8 cellular contexts compared by ENCODE assay signal in genomic region chr4:143558823-143559756, GRCh38. TPM values are rescaled to one million over a fixed set of nuclear protein-coding genes. Genes with fewer than 3 reads are reported as not detected.
A peak's percentile ranks its signal among the peaks of the same experiment; 100 is the strongest.
DNase-seq lines count a peak whose midpoint lies in the region; ATAC-seq and TF ChIP-seq lines count a peak whose summit lies in the region.

No MANE protein-coding gene starts in this region.

- no peaks in the 10 kb centered on the region for H3K27me3 ChIP-seq in CD8-positive, alpha-beta memory T cell (ENCODE audit: insufficient read depth, low read length, poor library complexity, severe bottlenecking)
- H3K27me3 ChIP-seq in HL-60 (ENCODE audit: insufficient read depth, poor library complexity, severe bottlenecking) (peaks cover 5% of the 10 kb centered on the region), osteoblast (ENCODE audit: insufficient read depth, low read length) (no peaks in the 10 kb centered on the region), thoracic aorta (replicated peaks; ENCODE audit: insufficient read depth) (no peaks in the 10 kb centered on the region)

- no peaks in the 10 kb centered on the region for H3K36me3 ChIP-seq in CD8-positive, alpha-beta memory T cell (ENCODE audit: insufficient read depth, low read length)
- peaks cover 7% of the 10 kb centered on the region for H3K36me3 ChIP-seq in osteoblast (ENCODE audit: insufficient read depth, low read length)
- no peaks in the 10 kb centered on the region for H3K36me3 ChIP-seq in thoracic aorta

- H3K27ac ChIP-seq in CD8-positive, alpha-beta memory T cell (ENCODE audit: low read depth, low read length), result peak overlapping the region; percentile 66
- H3K27ac ChIP-seq in HL-60 (replicated peaks) (no peak overlapping the region), osteoblast (ENCODE audit: low read depth, low read length) (peak overlapping the region; percentile 63), thoracic aorta (peak overlapping the region; percentile 19 to 38)

- peak overlapping the region; percentile 95 for H3K4me2 ChIP-seq in osteoblast (ENCODE audit: insufficient read depth, low read length)

- intact Hi-C loops in activated naive CD4-positive, alpha-beta T cell treated with anti-CD3 and anti-CD28 coated beads for 36 hours (cut with micrococcal nuclease), result loop anchor here (1.0 to 5.0 kb wide), 6 partner anchors 46 to 584 kb away; partner anchors contain the start of genes FREM3 and SMARCA5

- peaks cover 0 to 18% (median 1%) of the 10 kb centered on the region in 3 donors for H3K36me3 Mint-ChIP-seq in CD8-positive, alpha-beta memory T cell
- H3K36me3 Mint-ChIP-seq in activated naive CD4-positive, alpha-beta T cell treated with anti-CD3 and anti-CD28 coated beads for 36 hours (ENCODE audit: low read depth), result peaks cover 2% of the 10 kb centered on the region

- H4K20me1 ChIP-seq in osteoblast (ENCODE audit: insufficient read depth, low read length), result no peaks in the 10 kb centered on the region

- no peaks in the 10 kb centered on the region for H3K9me3 ChIP-seq in CD8-positive, alpha-beta memory T cell (ENCODE audit: low read length)
- H3K9me3 ChIP-seq in osteoblast (ENCODE audit: low read depth, low read length), result no peaks in the 10 kb centered on the region
- H3K9me3 ChIP-seq in thoracic aorta, result no peaks in the 10 kb centered on the region

- H3K4me1 Mint-ChIP-seq in CD8-positive, alpha-beta memory T cell, result peaks cover 17 to 40% (median 28%) of the 10 kb centered on the region in 3 donors
- H3K4me1 Mint-ChIP-seq in activated naive CD4-positive, alpha-beta T cell treated with anti-CD3 and anti-CD28 coated beads for 36 hours (ENCODE audit: low read depth), result peaks cover 28% of the 10 kb centered on the region

- CTCF ChIA-PET in CD8-positive, alpha-beta memory T cell (lab: Charles Lee), result interaction anchor here (0.7 to 1.6 kb wide), 9 partner anchors 9 to 45 kb away, joined by 3 to 9 read pairs (median 3); no protein-coding TSS in a partner anchor
- CTCF ChIA-PET in activated naive CD4-positive, alpha-beta T cell treated with anti-CD3 and anti-CD28 coated beads for 36 hours (lab: Charles Lee), result interaction anchor here (0.6 to 2.7 kb wide), 16 partner anchors 10 to 646 kb away, joined by 3 to 16 read pairs (median 3); partner anchors contain the start of gene GAB1

- TF ChIP-seq CTCF in HL-60 (IDR thresholded peaks at IDR 0.05; ENCODE audit: insufficient read depth, low read length) (no peak), osteoblast (IDR thresholded peaks at IDR 0.05; ENCODE audit: extremely low read depth, low read depth, low read length) (peak; percentile 34), thoracic aorta (IDR thresholded peaks at IDR 0.05) (peak; percentile 49)

- H3K27ac Mint-ChIP-seq in CD8-positive, alpha-beta memory T cell, result peak overlapping the region; percentile 80 to 99 (median 96)
- H3K27ac Mint-ChIP-seq in activated naive CD4-positive, alpha-beta T cell treated with anti-CD3 and anti-CD28 coated beads for 36 hours, result peak overlapping the region; percentile 87

- no peaks in the 10 kb centered on the region for H3K79me2 ChIP-seq in osteoblast (ENCODE audit: insufficient read depth, low read length)

- H3K4me3 ChIP-seq in CD8-positive, alpha-beta memory T cell (ENCODE audit: low read length), result peak overlapping the region; percentile 81
- H3K4me3 ChIP-seq in HL-60 (replicated peaks; ENCODE audit: insufficient read depth, low read length) (peak overlapping the region; percentile 51), osteoblast (ENCODE audit: insufficient read depth, low read length) (peak overlapping the region; percentile 78), thoracic aorta (peak overlapping the region; percentile 82)

- peak overlapping the region; percentile 90 to 97 (median 95) for H3K4me3 Mint-ChIP-seq in CD8-positive, alpha-beta memory T cell
- peak overlapping the region; percentile 93 for H3K4me3 Mint-ChIP-seq in activated naive CD4-positive, alpha-beta T cell treated with anti-CD3 and anti-CD28 coated beads for 36 hours

- DNase-seq in CD8-positive, alpha-beta memory T cell, result peak; percentile 57 to 79 (median 66)
- DNase-seq in HL-60 (ENCODE audit: low read depth in 1 of 2, low spot score in 1 of 2) (peak in 1 of 2 experiments; percentile 41), RPMI8226 (peak; percentile 2), glomerular endothelial cell (ENCODE audit: extremely low read depth, low read depth, low spot score) (peak; percentile 44), osteoblast (ENCODE audit: insufficient read length, low spot score, missing footprints) (peak; percentile 79), thoracic aorta (ENCODE audit: low spot score) (no peak)
- DNase-seq in activated naive CD4-positive, alpha-beta T cell treated with anti-CD3 and anti-CD28 coated beads for 36 hours, result peak; percentile 82

- no peaks in the 10 kb centered on the region for H3K9me3 Mint-ChIP-seq in CD8-positive, alpha-beta memory T cell
- no peaks in the 10 kb centered on the region for H3K9me3 Mint-ChIP-seq in activated naive CD4-positive, alpha-beta T cell treated with anti-CD3 and anti-CD28 coated beads for 36 hours

- peak overlapping the region; percentile 96 for H2AFZ ChIP-seq in osteoblast (ENCODE audit: low read length)

- no peaks in the 10 kb centered on the region for H3K27me3 Mint-ChIP-seq in CD8-positive, alpha-beta memory T cell
- no peaks in the 10 kb centered on the region for H3K27me3 Mint-ChIP-seq in activated naive CD4-positive, alpha-beta T cell treated with anti-CD3 and anti-CD28 coated beads for 36 hours (ENCODE audit: low read depth)

- H3K4me1 ChIP-seq in CD8-positive, alpha-beta memory T cell (ENCODE audit: insufficient read depth, low read length), result peaks cover 11% of the 10 kb centered on the region
- H3K4me1 ChIP-seq in osteoblast (ENCODE audit: insufficient read depth, low read length) (peaks cover 7% of the 10 kb centered on the region), thoracic aorta (ENCODE audit: control insufficient read depth in 1 of 2, low read depth in 2 of 2) (peaks cover 5 to 9% of the 10 kb centered on the region in 2 donors)

- POLR2A ChIA-PET in CD8-positive, alpha-beta memory T cell (lab: Charles Lee), result interaction anchor here (1.9 kb wide), 1 partner anchor 45 kb away, joined by 11 read pairs; the partner anchor contains the start of gene SMARCA5

- ATAC-seq in GM19438 (IDR thresholded peaks at IDR 0.05; ENCODE audit: low read depth, unreplicated experiment), result peak; percentile 82
- peak; percentile 68 for ATAC-seq in thoracic aorta (ENCODE audit: insufficient number of reproducible peaks, low FRiP score, low read depth)

RNA-seq across cellular contexts. Expression of gene SMARCA5, which starts 45.6 kb away (rescaled TPM):
- total RNA-seq in CD8-positive, alpha-beta memory T cell, result 10 to 100 TPM; 63.4 to 64.5 TPM
- polyA plus RNA-seq in CD8-positive, alpha-beta memory T cell, result 36.3 TPM
- total RNA-seq in activated naive CD4-positive, alpha-beta T cell treated with anti-CD3 and anti-CD28 coated beads for 36 hours, result 10 to 100 TPM; 62.4 to 63.5 TPM
- total RNA-seq in glomerular endothelial cell (33.4 and 53.6 TPM in 2 replicates), osteoblast (43.6 and 44.9 TPM in 2 replicates), thoracic aorta (10 to 100 TPM; 19.2 to 75.8 TPM)
